ENCODE assay signal across 9 cellular contexts in the genomic region with DNA sequence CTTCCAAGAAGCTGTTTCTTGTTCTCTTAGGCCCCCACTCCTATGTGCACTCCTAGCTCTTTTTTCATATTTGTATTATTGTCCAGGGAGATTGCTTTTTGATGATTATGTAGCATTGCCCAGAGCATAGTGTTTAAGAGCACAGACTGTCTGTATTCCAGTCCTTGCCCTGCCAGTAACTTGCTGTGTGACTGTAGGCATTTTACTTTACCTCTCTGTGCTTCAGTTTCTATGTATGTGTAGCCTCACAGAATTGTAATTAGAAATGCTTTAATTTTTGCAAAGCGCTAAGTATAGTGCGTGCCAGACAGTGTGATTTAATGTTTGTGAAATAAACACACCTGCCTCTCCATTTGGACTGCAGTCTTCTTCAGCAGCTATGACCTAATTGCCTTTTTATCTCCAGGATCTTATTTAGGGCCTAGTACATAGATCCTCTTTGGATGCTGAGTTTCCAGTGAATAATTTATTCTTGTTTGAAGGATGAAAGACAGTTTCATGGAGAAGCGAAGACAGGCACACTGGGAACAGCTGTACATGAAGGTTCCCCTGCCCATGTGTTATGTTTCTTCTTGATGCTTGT. TPM values are rescaled to one million over a fixed set of nuclear protein-coding genes. Genes with fewer than 3 reads are reported as not detected.
DNase-seq lines count a peak whose midpoint lies in the region; ATAC-seq and TF ChIP-seq lines count a peak whose summit lies in the region.
"Had no signal": no experiment of that assay in that cellular context is flagged by ENCODE, and none has a peak within 500 bp of the region (broad histone marks: within the 10 kb centered on the region; RNA-seq: fewer than 3 reads in every experiment).

No MANE protein-coding gene starts in this region.

- DNase-seq in PC-9 (no peak), endothelial cell (ENCODE audit: low spot score) (no peak), progenitor cell of endocrine pancreas (ENCODE audit: low spot score, unreplicated experiment) (no peak), NK-92 (lab: John Stamatoyannopoulos, UW; ENCODE audit: unreplicated experiment) (no peak), GM10266 (ENCODE audit: extremely low spot score) (no peak)
- DNase-seq: NCI-H524 had no signal

- H3K79me2 ChIP-seq in PC-9 (ENCODE audit: low read depth) = peaks cover 53% of the 10 kb centered on the region

- H2AFZ ChIP-seq in PC-9 = no peak overlapping the region

- H3K9me3 Mint-ChIP-seq in endothelial cell (ENCODE audit: unreplicated experiment) = no peaks in the 10 kb centered on the region
- peaks cover 2% of the 10 kb centered on the region for H3K9me3 Mint-ChIP-seq in progenitor cell of endocrine pancreas (ENCODE audit: low read depth)

- H4K20me1 ChIP-seq in PC-9 (ENCODE audit: insufficient read depth) = peaks cover 11% of the 10 kb centered on the region

- H3K27me3 Mint-ChIP-seq in endothelial cell (ENCODE audit: unreplicated experiment) = peaks cover 8% of the 10 kb centered on the region
- no peaks in the 10 kb centered on the region for H3K27me3 Mint-ChIP-seq in progenitor cell of endocrine pancreas

- no peaks in the 10 kb centered on the region for H3F3A ChIP-seq in PC-9 (ENCODE audit: insufficient read depth, low read depth)

- no peak for ATAC-seq in GM21423 (IDR thresholded peaks at IDR 0.05; ENCODE audit: unreplicated experiment)
- ATAC-seq in HG03196 (IDR thresholded peaks at IDR 0.05; ENCODE audit: unreplicated experiment) = no peak

- H3K4me1 Mint-ChIP-seq in endothelial cell (ENCODE audit: unreplicated experiment) (peaks cover 29% of the 10 kb centered on the region), progenitor cell of endocrine pancreas (ENCODE audit: low read depth) (peaks cover 42% of the 10 kb centered on the region)

- H3K9me2 ChIP-seq in PC-9 (ENCODE audit: insufficient read depth) = no peaks in the 10 kb centered on the region

- POLR2A ChIA-PET in PC-9 (lab: Charles Lee; ENCODE audit: unreplicated experiment) = interaction anchor here (0.7 kb wide), 2 partner anchors 22 to 214 kb away, joined by 15 to 50 read pairs; no protein-coding TSS in a partner anchor

- H3K27ac Mint-ChIP-seq in endothelial cell (ENCODE audit: unreplicated experiment) (peak overlapping the region; percentile 76), progenitor cell of endocrine pancreas (peak overlapping the region; percentile 12)

- CTCF ChIA-PET in PC-9 (lab: Charles Lee) = no interaction called here

- no peak overlapping the region for H3K27ac ChIP-seq in PC-9

- TF ChIP-seq CTCF in PC-9 (conservative IDR thresholded peaks at IDR 0.05) = no peak
- TF ChIP-seq CTCF in endothelial cell (IDR thresholded peaks at IDR 0.05; ENCODE audit: unreplicated experiment) = no peak
- no peak for TF ChIP-seq CTCF in progenitor cell of endocrine pancreas (IDR thresholded peaks at IDR 0.05; ENCODE audit: unreplicated experiment)
- no peak for TF ChIP-seq CTCF in GM10266 (IDR thresholded peaks at IDR 0.05; ENCODE audit: control insufficient read depth, insufficient read depth, low read depth, missing control alignments)

- BruUV-seq in PC-9 (replicated peaks; lab: Mats Ljungman, UMichigan) = no TSS peak

- peak overlapping the region; percentile 89 for H3K4me2 ChIP-seq in PC-9

- intact Hi-C loops in PC-9 (cut with micrococcal nuclease; ENCODE audit: unreplicated experiment) = no loop called here

- no peaks in the 10 kb centered on the region for H3K9me3 ChIP-seq in PC-9 (ENCODE audit: insufficient read depth, low read depth)

- H3K4me3 Mint-ChIP-seq in endothelial cell (ENCODE audit: unreplicated experiment) = peak overlapping the region; percentile 85
- peak overlapping the region; percentile 99 for H3K4me3 Mint-ChIP-seq in progenitor cell of endocrine pancreas (ENCODE audit: low read depth)

- peaks cover 12% of the 10 kb centered on the region; the same call in 1 of the 2 replicates for H3K4me1 ChIP-seq in PC-9 (replicated peaks; ENCODE audit: insufficient read depth)

- H3K36me3 Mint-ChIP-seq in endothelial cell (ENCODE audit: low read depth, unreplicated experiment) (peaks cover 3% of the 10 kb centered on the region), progenitor cell of endocrine pancreas (ENCODE audit: insufficient read depth) (peaks cover 8% of the 10 kb centered on the region)

- H3K27me3 ChIP-seq in PC-9 (ENCODE audit: insufficient read depth, low read depth) = no peaks in the 10 kb centered on the region

- 0 out of 2 replicates have a peak, but pooled peaks cover 4% of the 10 kb centered on the region for H3K36me3 ChIP-seq in PC-9 (ENCODE audit: low read depth)

- peak overlapping the region; percentile 83; the same call in 1 of the 2 replicates for H3K4me3 ChIP-seq in GM08714 (ENCODE audit: low read length)
- H3K4me3 ChIP-seq in PC-9 = peak overlapping the region; percentile 91

RNA-seq across cellular contexts. Expression of a gene that starts 1.4 kb away (rescaled TPM):
- total RNA-seq in PC-9 (2021) = 19.9 and 33.2 TPM in 2 replicates
- 68.7 TPM for total RNA-seq in endothelial cell (ENCODE audit: unreplicated experiment)
- 67.8 and 75.6 TPM in 2 replicates for total RNA-seq in progenitor cell of endocrine pancreas

RNA-seq across cellular contexts. Expression of a gene that starts 21.3 kb away (rescaled TPM):
- total RNA-seq in PC-9 (2021) = 30.8 and 36.7 TPM in 2 replicates
- 72.1 TPM for total RNA-seq in endothelial cell (ENCODE audit: unreplicated experiment)
- 44.9 and 47.0 TPM in 2 replicates for total RNA-seq in progenitor cell of endocrine pancreas
